ENCODE assay signal across 1 cellular context in the genomic region with DNA sequence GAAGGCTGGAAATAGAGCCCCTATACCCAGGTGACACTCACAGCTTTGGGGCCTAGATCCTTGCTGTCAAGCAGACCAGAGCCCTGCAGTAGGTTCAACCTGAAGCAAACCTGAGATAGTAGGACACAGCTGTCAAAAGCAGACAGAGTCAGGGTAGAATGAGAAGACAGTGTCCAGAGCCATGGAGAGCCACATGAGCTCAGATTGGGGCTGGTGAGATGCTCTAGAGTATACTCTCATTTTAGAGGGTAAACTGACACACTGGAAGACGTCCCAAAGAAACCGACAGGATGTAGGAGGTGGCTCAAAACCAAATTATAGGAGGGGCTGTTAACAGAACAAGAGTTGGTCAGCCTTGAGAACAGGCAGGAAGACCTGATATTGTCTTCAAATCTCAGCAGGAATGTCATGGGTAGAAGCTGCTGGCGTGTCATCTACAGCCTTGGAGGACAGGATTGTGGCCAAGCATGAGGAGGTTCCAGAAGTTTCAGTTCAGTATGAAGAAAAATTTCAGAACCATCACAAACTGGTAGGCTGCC.
TF ChIP-seq lines count a peak whose summit lies in the region.

No MANE protein-coding gene starts in this region.

TF ChIP-seq in endothelial cell of umbilical vein, 7 proteins besides CTCF, POLR2A, EP300 and RAD21:
- TF ChIP-seq POLR2AphosphoS5 (IDR thresholded peaks at IDR 0.05; ENCODE audit: insufficient read depth, low read depth, low read length) (no peak), JUN (IDR thresholded peaks at IDR 0.05; ENCODE audit: borderline replicate concordance, insufficient read depth, insufficient read length, low read depth) (no peak), FOS (IDR thresholded peaks at IDR 0.05; ENCODE audit: borderline replicate concordance, insufficient read depth, low read length) (no peak)
- TF ChIP-seq, protein P1, sequence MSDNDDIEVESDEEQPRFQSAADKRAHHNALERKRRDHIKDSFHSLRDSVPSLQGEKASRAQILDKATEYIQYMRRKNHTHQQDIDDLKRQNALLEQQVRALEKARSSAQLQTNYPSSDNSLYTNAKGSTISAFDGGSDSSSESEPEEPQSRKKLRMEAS (IDR thresholded peaks at IDR 0.05; ENCODE audit: insufficient read depth, insufficient read length) = no peak
